In the genomic region with DNA sequence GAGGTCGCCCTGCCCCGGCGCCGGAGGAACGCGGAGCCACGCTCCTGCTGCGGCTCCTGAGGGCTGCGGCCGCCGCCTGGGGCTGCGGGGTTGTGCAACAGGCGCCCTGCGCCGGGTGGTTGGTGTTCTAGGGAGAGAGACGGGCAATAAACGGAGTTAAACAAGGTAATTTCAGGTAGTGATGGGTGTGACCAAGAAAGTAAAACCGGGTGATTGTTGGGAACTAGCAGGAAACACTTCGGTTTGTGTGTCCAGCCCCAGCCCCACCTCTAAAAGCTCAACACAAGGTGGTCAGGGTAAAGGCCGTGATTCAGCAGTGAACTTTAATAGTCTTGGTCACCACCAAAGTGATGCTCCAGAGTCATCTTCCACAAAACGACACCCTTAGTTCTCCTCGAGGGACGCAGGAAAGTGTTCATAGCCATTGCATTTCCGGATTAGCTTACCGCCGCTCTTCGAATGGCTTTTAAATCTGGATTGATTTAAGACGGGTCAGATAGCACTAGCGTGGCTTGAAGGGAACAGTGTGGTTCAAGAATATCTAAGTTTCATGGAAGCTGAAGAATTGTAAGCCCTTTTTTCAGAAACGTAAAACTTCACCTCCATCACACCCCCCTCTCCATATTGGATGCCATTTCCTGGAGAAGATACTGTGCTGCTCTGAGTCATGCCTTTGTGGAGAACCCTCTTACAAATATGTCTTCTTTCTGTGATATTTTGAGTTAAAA, we compare ENCODE assay signal across 8 cellular contexts. TPM values are rescaled to one million over a fixed set of nuclear protein-coding genes. Genes with fewer than 3 reads are reported as not detected.
DNase-seq lines count a peak whose midpoint lies in the region; ATAC-seq and TF ChIP-seq lines count a peak whose summit lies in the region.

No MANE protein-coding gene starts in this region.

- TF ChIP-seq CTCF in foreskin fibroblast (IDR thresholded peaks at IDR 0.05; ENCODE audit: low read depth, low read length) (no peak), osteoblast (IDR thresholded peaks at IDR 0.05; ENCODE audit: extremely low read depth, low read depth, low read length) (no peak)

- no peaks in the 10 kb centered on the region for H3K27me3 ChIP-seq in osteoblast (ENCODE audit: insufficient read depth, low read length)

- H3K27me3 Mint-ChIP-seq in activated T-cell treated with anti-CD3 and anti-CD28 coated beads, Interleukin-2, amount 50 U/mL, for 72 hours (ENCODE audit: low read depth), result no peaks in the 10 kb centered on the region

- ATAC-seq in HG02885 (IDR thresholded peaks at IDR 0.05; ENCODE audit: poor library complexity, unreplicated experiment) (peak; percentile 26), HG03378 (IDR thresholded peaks at IDR 0.05; ENCODE audit: unreplicated experiment) (no peak)
- peak; percentile 35 to 37 for ATAC-seq in activated T-cell treated with anti-CD3 and anti-CD28 coated beads, Interleukin-2, amount 50 U/mL, for 72 hours (replicated peaks in 1 of 2)

- peaks cover 52% of the 10 kb centered on the region for H3K4me1 Mint-ChIP-seq in activated T-cell treated with anti-CD3 and anti-CD28 coated beads, Interleukin-2, amount 50 U/mL, for 72 hours (ENCODE audit: low read depth)

- H3K27ac ChIP-seq in osteoblast (ENCODE audit: low read depth, low read length), result peak overlapping the region; percentile 93

- H4K20me1 ChIP-seq in osteoblast (ENCODE audit: insufficient read depth, low read length), result peaks cover 20% of the 10 kb centered on the region

- peak in 4 of 6 experiments; percentile 36 to 54 (median 48) for DNase-seq in stimulated activated naive CD4-positive, alpha-beta T cell (lab: John Stamatoyannopoulos, UW)
- DNase-seq in stimulated activated naive CD4-positive, alpha-beta T cell treated with Interleukin-2 at 50 U/mL for 16 hours (lab: John Stamatoyannopoulos, UW), result no peak
- DNase-seq in NCI-H2171 treated with DMSO at 0.1 percent for 48 hours (lab: John Stamatoyannopoulos, UW) (peak; percentile 58), foreskin fibroblast (peak; percentile 28 to 72), osteoblast (ENCODE audit: insufficient read length, low spot score, missing footprints) (peak; percentile 58)
- peak; percentile 19 to 29 for DNase-seq in activated T-cell treated with anti-CD3 and anti-CD28 coated beads, Interleukin-2, amount 50 U/mL, for 72 hours

- peaks cover 20% of the 10 kb centered on the region for H3K4me1 ChIP-seq in osteoblast (ENCODE audit: insufficient read depth, low read length)

- no peaks in the 10 kb centered on the region for H3K9me3 ChIP-seq in osteoblast (ENCODE audit: low read depth, low read length)

- H3K4me2 ChIP-seq in osteoblast (ENCODE audit: insufficient read depth, low read length), result peak overlapping the region; percentile 82

- H3K36me3 ChIP-seq in osteoblast (ENCODE audit: insufficient read depth, low read length), result peaks cover 9% of the 10 kb centered on the region

- peak overlapping the region; percentile 97 to 99 for H3K4me3 Mint-ChIP-seq in activated T-cell treated with anti-CD3 and anti-CD28 coated beads, Interleukin-2, amount 50 U/mL, for 72 hours

- H3K27ac Mint-ChIP-seq in activated T-cell treated with anti-CD3 and anti-CD28 coated beads, Interleukin-2, amount 50 U/mL, for 72 hours, result peak overlapping the region; percentile 100

- peak overlapping the region; percentile 98 for H2AFZ ChIP-seq in osteoblast (ENCODE audit: low read length)

- peaks cover 55% of the 10 kb centered on the region for H3K79me2 ChIP-seq in osteoblast (ENCODE audit: insufficient read depth, low read length)

- H3K4me3 ChIP-seq in foreskin fibroblast (ENCODE audit: low read depth in 1 of 2, low read length in 2 of 2) (peak overlapping the region; percentile 67 to 74), osteoblast (ENCODE audit: insufficient read depth, low read length) (peak overlapping the region; percentile 93)

- H3K9me3 Mint-ChIP-seq in activated T-cell treated with anti-CD3 and anti-CD28 coated beads, Interleukin-2, amount 50 U/mL, for 72 hours, result no peaks in the 10 kb centered on the region

- peaks cover 5 to 7% of the 10 kb centered on the region in 2 donors for H3K36me3 Mint-ChIP-seq in activated T-cell treated with anti-CD3 and anti-CD28 coated beads, Interleukin-2, amount 50 U/mL, for 72 hours (ENCODE audit: insufficient read depth in 2 of 2)

RNA-seq across cellular contexts. Expression of gene RNF7, which starts 0.7 kb away (rescaled TPM):
- total RNA-seq in activated T-cell treated with anti-CD3 and anti-CD28 coated beads, Interleukin-2, amount 50 U/mL, for 72 hours, result 10 to 100 TPM; 67.2 to 77.6 TPM
- total RNA-seq in osteoblast, result 48.1 and 52.2 TPM in 2 replicates

RNA-seq across cellular contexts. Expression of gene GRK7, which starts 24.4 kb away (rescaled TPM):
- total RNA-seq in activated T-cell treated with anti-CD3 and anti-CD28 coated beads, Interleukin-2, amount 50 U/mL, for 72 hours, result not detected
- not detected in 2 replicates for total RNA-seq in osteoblast
